13 cellular contexts compared by ENCODE assay signal in genomic region chr5:118723021-118723338, GRCh38.
A peak's percentile ranks its signal among the peaks of the same experiment; 100 is the strongest.
DNase-seq lines count a peak whose midpoint lies in the region; ATAC-seq and TF ChIP-seq lines count a peak whose summit lies in the region.
"Had no signal": no experiment of that assay in that cellular context is flagged by ENCODE, and none has a peak within 500 bp of the region (broad histone marks: within the 10 kb centered on the region; RNA-seq: fewer than 3 reads in every experiment).

No MANE protein-coding gene starts in this region.

- H3K4me3 Mint-ChIP-seq in CD4-positive, alpha-beta memory T cell = no peak overlapping the region
- H3K4me3 Mint-ChIP-seq: activated B cell treated with CpG ODN at 0.5 μM for 24 hours, naive B cell had no signal

- CTCF ChIA-PET in PC-9 (lab: Charles Lee) = no interaction called here
- CTCF ChIA-PET in CD4-positive, alpha-beta memory T cell (lab: Charles Lee; ENCODE audit: partially characterized antibody) = no interaction called here

- no peaks in the 10 kb centered on the region for H3K27me3 ChIP-seq in PC-9 (ENCODE audit: insufficient read depth, low read depth)
- H3K27me3 ChIP-seq in CD4-positive, alpha-beta memory T cell (ENCODE audit: insufficient read depth, low read length) = no peaks in the 10 kb centered on the region
- H3K27me3 ChIP-seq: sigmoid colon had no signal

- peak; percentile 85 for ATAC-seq in GM18498 (IDR thresholded peaks at IDR 0.05; ENCODE audit: unreplicated experiment)
- peak; percentile 83 for ATAC-seq in GM19455 (IDR thresholded peaks at IDR 0.05; ENCODE audit: unreplicated experiment)
- ATAC-seq in HG02852 (IDR thresholded peaks at IDR 0.05; ENCODE audit: unreplicated experiment) = peak; percentile 63
- ATAC-seq in HG03460 (IDR thresholded peaks at IDR 0.05; ENCODE audit: unreplicated experiment) = peak; percentile 73
- no peak for ATAC-seq in mucosa of descending colon

- no peaks in the 10 kb centered on the region for H3K4me1 Mint-ChIP-seq in CD4-positive, alpha-beta memory T cell

- DNase-seq in PC-9 (no peak), NCI-H2171 treated with DMSO at 0.1 percent for 48 hours (lab: John Stamatoyannopoulos, UW) (no peak), mucosa of descending colon (no peak)
- no peak for DNase-seq in CD4-positive, alpha-beta memory T cell
- DNase-seq: activated B cell treated with CpG ODN at 0.5 μM for 24 hours; activated T-cell treated with anti-CD3 and anti-CD28 coated beads, Interleukin-2, amount 50 U/mL, for 48 hours; naive B cell; SHP77 treated with DMSO at 0.1 percent for 48 hours; sigmoid colon had no signal

- intact Hi-C loops in PC-9 (cut with micrococcal nuclease; ENCODE audit: unreplicated experiment) = no loop called here
- intact Hi-C loops in CD4-positive, alpha-beta memory T cell (cut with micrococcal nuclease) = no loop called here
- intact Hi-C loops in mucosa of descending colon (cut with DNase I, micrococcal nuclease) = no loop called here

- no peaks in the 10 kb centered on the region for H4K20me1 ChIP-seq in PC-9 (ENCODE audit: insufficient read depth)

- no peaks in the 10 kb centered on the region for H3K9me2 ChIP-seq in PC-9 (ENCODE audit: insufficient read depth)

- no peak overlapping the region for H2AFZ ChIP-seq in PC-9

- no peaks in the 10 kb centered on the region for H3K36me3 Mint-ChIP-seq in CD4-positive, alpha-beta memory T cell
- H3K36me3 Mint-ChIP-seq: naive B cell had no signal

- H3K36me3 ChIP-seq in PC-9 (ENCODE audit: low read depth) (no peaks in the 10 kb centered on the region), mucosa of descending colon (ENCODE audit: low read depth) (no peaks in the 10 kb centered on the region)
- H3K36me3 ChIP-seq in CD4-positive, alpha-beta memory T cell (ENCODE audit: insufficient read depth, low read length) = no peaks in the 10 kb centered on the region
- H3K36me3 ChIP-seq: sigmoid colon had no signal

- H3K4me2 ChIP-seq in PC-9 = no peak overlapping the region

- no peak overlapping the region for H3K4me3 ChIP-seq in PC-9
- H3K4me3 ChIP-seq in CD4-positive, alpha-beta memory T cell (ENCODE audit: low read length in 2 of 2) = no peak overlapping the region
- no peak overlapping the region for H3K4me3 ChIP-seq in mucosa of descending colon
- H3K4me3 ChIP-seq: sigmoid colon had no signal

- no peaks in the 10 kb centered on the region for H3F3A ChIP-seq in PC-9 (ENCODE audit: insufficient read depth, low read depth)

- POLR2A ChIA-PET in PC-9 (lab: Charles Lee; ENCODE audit: unreplicated experiment) = no interaction called here
- POLR2A ChIA-PET in CD4-positive, alpha-beta memory T cell (lab: Charles Lee; ENCODE audit: partially characterized antibody) = no interaction called here

- H3K79me2 ChIP-seq in PC-9 (ENCODE audit: low read depth) = no peaks in the 10 kb centered on the region

- H3K27ac Mint-ChIP-seq in CD4-positive, alpha-beta memory T cell = no peak overlapping the region
- H3K27ac Mint-ChIP-seq: activated B cell treated with CpG ODN at 0.5 μM for 24 hours, naive B cell had no signal

- no TSS peak for BruUV-seq in PC-9 (replicated peaks; lab: Mats Ljungman, UMichigan)

- H3K4me1 ChIP-seq in PC-9 (replicated peaks; ENCODE audit: insufficient read depth) (no peaks in the 10 kb centered on the region), mucosa of descending colon (ENCODE audit: low read depth) (no peaks in the 10 kb centered on the region)
- no peaks in the 10 kb centered on the region for H3K4me1 ChIP-seq in CD4-positive, alpha-beta memory T cell (ENCODE audit: insufficient read depth, low read length)
- H3K4me1 ChIP-seq: sigmoid colon had no signal

- H3K27me3 Mint-ChIP-seq in CD4-positive, alpha-beta memory T cell = peaks cover 0 to 3% of the 10 kb centered on the region in 2 donors

- peaks cover 0 to 17% (median 3%) of the 10 kb centered on the region in 8 donors for H3K9me3 Mint-ChIP-seq in CD4-positive, alpha-beta memory T cell

- H3K27ac ChIP-seq in PC-9 = no peak overlapping the region
- H3K27ac ChIP-seq in CD4-positive, alpha-beta memory T cell (ENCODE audit: low read depth, low read length) = no peak overlapping the region
- H3K27ac ChIP-seq: sigmoid colon had no signal

- H3K9me3 ChIP-seq in PC-9 (ENCODE audit: insufficient read depth, low read depth) = no peaks in the 10 kb centered on the region
- no peaks in the 10 kb centered on the region for H3K9me3 ChIP-seq in CD4-positive, alpha-beta memory T cell (ENCODE audit: control insufficient read depth in 1 of 2, low read length in 2 of 2)
- no peaks in the 10 kb centered on the region for H3K9me3 ChIP-seq in mucosa of descending colon

- TF ChIP-seq CTCF in PC-9 (conservative IDR thresholded peaks at IDR 0.05) (no peak), mucosa of descending colon (IDR thresholded peaks at IDR 0.05) (no peak)
